Comparison of ENCODE assay signal across 14 cellular contexts in genomic region chr15:99997112-99997651, GRCh38.
"Had no signal": no experiment of that assay in that cellular context is flagged by ENCODE, and none has a peak within 500 bp of the region (broad histone marks: within the 10 kb centered on the region; RNA-seq: fewer than 3 reads in every experiment).

No MANE protein-coding gene starts in this region.

- H3K4me3 ChIP-seq: body of pancreas, lung, thoracic aorta had no signal

- H3K4me1 ChIP-seq: body of pancreas had no signal

- DNase-seq: activated CD4-positive, alpha-beta T cell treated with anti-CD3 and anti-CD28 coated beads, Interleukin-2, amount 10 ng/mL, durations not matched to agents 24 days and 14 days; activated naive CD4-positive, alpha-beta T cell treated with anti-CD3 and anti-CD28 coated beads, Interleukin-2, amount 50 U/mL, for 16 hours; activated T-cell treated with anti-CD3 and anti-CD28 coated beads for 4 hours; amniotic stem cell; body of pancreas; dermis blood vessel endothelial cell; erythroblast; stimulated activated CD4-positive, alpha-beta T cell treated with anti-CD3 and anti-CD28 coated beads, Interleukin-4, amount 100 ng/mL, for 4 hours; stimulated activated naive CD8-positive, alpha-beta T cell treated with anti-CD3 and anti-CD28 coated beads, Interleukin-15, amount 100 ng/mL, for 72 hours had no signal

- H3K27me3 Mint-ChIP-seq: activated CD4-positive, alpha-beta T cell treated with anti-CD3 and anti-CD28 coated beads, Interleukin-2, amount 10 ng/mL, durations not matched to agents 24 days and 14 days; activated T-helper 17 cell treated with anti-CD3 and anti-CD28 coated beads, Interleukin-2, amount 50 U/mL, for 72 hours; stimulated activated naive CD8-positive, alpha-beta T cell treated with anti-CD3 and anti-CD28 coated beads, Interleukin-15, amount 100 ng/mL, for 72 hours had no signal

- H3K9me3 ChIP-seq: body of pancreas, thoracic aorta had no signal

- H3K27me3 ChIP-seq: body of pancreas had no signal

- H3K4me1 Mint-ChIP-seq: activated CD4-positive, alpha-beta T cell treated with anti-CD3 and anti-CD28 coated beads, Interleukin-2, amount 10 ng/mL, durations not matched to agents 24 days and 14 days; activated T-helper 17 cell treated with anti-CD3 and anti-CD28 coated beads, Interleukin-2, amount 50 U/mL, for 72 hours; stimulated activated naive CD8-positive, alpha-beta T cell treated with anti-CD3 and anti-CD28 coated beads, Interleukin-15, amount 100 ng/mL, for 72 hours had no signal

- H3K27ac ChIP-seq: body of pancreas, thoracic aorta had no signal

- H3K9me3 Mint-ChIP-seq: activated CD4-positive, alpha-beta T cell treated with anti-CD3 and anti-CD28 coated beads, Interleukin-2, amount 10 ng/mL, durations not matched to agents 24 days and 14 days; activated T-helper 17 cell treated with anti-CD3 and anti-CD28 coated beads, Interleukin-2, amount 50 U/mL, for 72 hours; nephron; stimulated activated naive CD8-positive, alpha-beta T cell treated with anti-CD3 and anti-CD28 coated beads, Interleukin-15, amount 100 ng/mL, for 72 hours; WTC11 had no signal

- H3K4me3 Mint-ChIP-seq: activated CD4-positive, alpha-beta T cell treated with anti-CD3 and anti-CD28 coated beads, Interleukin-2, amount 10 ng/mL, durations not matched to agents 24 days and 14 days; activated T-helper 17 cell treated with anti-CD3 and anti-CD28 coated beads, Interleukin-2, amount 50 U/mL, for 72 hours; nephron; stimulated activated naive CD8-positive, alpha-beta T cell treated with anti-CD3 and anti-CD28 coated beads, Interleukin-15, amount 100 ng/mL, for 72 hours; WTC11 had no signal

- H3K27ac Mint-ChIP-seq: activated CD4-positive, alpha-beta T cell treated with anti-CD3 and anti-CD28 coated beads, Interleukin-2, amount 10 ng/mL, durations not matched to agents 24 days and 14 days; activated T-helper 17 cell treated with anti-CD3 and anti-CD28 coated beads, Interleukin-2, amount 50 U/mL, for 72 hours; nephron; WTC11 had no signal

- ATAC-seq: activated T-helper 17 cell treated with anti-CD3 and anti-CD28 coated beads, Interleukin-2, amount 50 U/mL, for 72 hours; body of pancreas; stimulated activated naive CD8-positive, alpha-beta T cell treated with anti-CD3 and anti-CD28 coated beads, Interleukin-15, amount 100 ng/mL, for 72 hours; WTC11 had no signal

- H3K36me3 Mint-ChIP-seq: WTC11 had no signal

- H3K36me3 ChIP-seq: thoracic aorta had no signal
